ENCODE assay signal across 19 cellular contexts in the genomic region with DNA sequence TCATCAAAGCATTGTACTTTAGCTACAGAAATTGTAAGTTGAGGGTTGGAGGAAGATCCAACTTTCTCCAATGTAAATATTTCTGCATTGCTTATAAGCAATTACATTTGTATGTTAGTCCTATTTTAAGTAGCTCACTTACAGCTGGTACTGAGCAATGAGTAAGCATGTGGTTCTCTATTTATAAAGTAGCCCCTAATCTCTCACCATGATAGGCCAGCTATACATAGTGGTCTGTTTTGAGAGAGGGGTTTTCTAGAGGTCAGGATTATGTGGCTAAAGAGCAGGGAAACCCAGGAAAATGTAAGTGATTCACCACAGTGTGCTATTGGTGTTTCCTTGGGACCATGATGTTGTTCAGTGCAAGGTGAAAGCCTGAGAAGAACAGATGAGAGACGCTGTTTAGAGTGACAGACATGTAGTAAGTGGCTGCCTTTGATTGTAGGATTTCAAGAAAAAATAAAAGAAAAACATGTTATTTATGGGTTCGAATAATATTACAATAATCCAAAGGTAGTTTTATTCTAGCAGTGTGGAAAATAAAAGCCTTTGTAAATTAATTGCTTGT.
"Had no signal": no experiment of that assay in that cellular context is flagged by ENCODE, and none has a peak within 500 bp of the region (broad histone marks: within the 10 kb centered on the region; RNA-seq: fewer than 3 reads in every experiment).

No MANE protein-coding gene starts in this region.

- H3K27ac ChIP-seq: esophagus muscularis mucosa, right lobe of liver, stomach had no signal

- H3K9me3 ChIP-seq: esophagus muscularis mucosa, right lobe of liver, stomach had no signal

- H3K4me1 Mint-ChIP-seq: activated B cell treated with CpG ODN at 0.5 μM for 24 hours; activated CD4-positive, alpha-beta T cell treated with anti-CD3 and anti-CD28 coated beads, Interleukin-2, amount 10 ng/mL, durations not matched to agents 24 days and 14 days; stimulated activated effector memory CD8-positive, alpha-beta T cell treated with anti-CD3 and anti-CD28 coated beads, Interleukin-12 subunit alpha, Interleukin-12 subunit beta, amount 100 ng/mL, for 72 hours; T-cell had no signal

- H3K27me3 ChIP-seq: esophagus muscularis mucosa, right lobe of liver, stomach had no signal

- FAIRE-seq: endothelial cell of umbilical vein, keratinocyte had no signal

- H3K27ac Mint-ChIP-seq: activated B cell treated with CpG ODN at 0.5 μM for 24 hours; activated CD4-positive, alpha-beta T cell treated with anti-CD3 and anti-CD28 coated beads, Interleukin-2, amount 10 ng/mL, durations not matched to agents 24 days and 14 days; activated CD8-positive, alpha-beta T cell treated with anti-CD3 and anti-CD28 coated beads, Interleukin-2, amount 10 ng/mL, durations not matched to agents 7 days and 5 days; stimulated activated effector memory CD8-positive, alpha-beta T cell treated with anti-CD3 and anti-CD28 coated beads, Interleukin-12 subunit alpha, Interleukin-12 subunit beta, amount 100 ng/mL, for 72 hours; T-cell had no signal

- H3K4me3 Mint-ChIP-seq: activated B cell treated with CpG ODN at 0.5 μM for 24 hours; activated CD4-positive, alpha-beta T cell treated with anti-CD3 and anti-CD28 coated beads, Interleukin-2, amount 10 ng/mL, durations not matched to agents 24 days and 14 days; activated CD8-positive, alpha-beta T cell treated with anti-CD3 and anti-CD28 coated beads, Interleukin-2, amount 10 ng/mL, durations not matched to agents 7 days and 5 days; stimulated activated effector memory CD8-positive, alpha-beta T cell treated with anti-CD3 and anti-CD28 coated beads, Interleukin-12 subunit alpha, Interleukin-12 subunit beta, amount 100 ng/mL, for 72 hours; T-cell had no signal

- H3K36me3 ChIP-seq: esophagus muscularis mucosa, right lobe of liver, stomach had no signal

- H3K4me1 ChIP-seq: right lobe of liver had no signal

- H3K4me3 ChIP-seq: esophagus muscularis mucosa, right lobe of liver, stomach had no signal

- H3K9me3 Mint-ChIP-seq: activated B cell treated with CpG ODN at 0.5 μM for 24 hours had no signal

- H3K27me3 Mint-ChIP-seq: activated B cell treated with CpG ODN at 0.5 μM for 24 hours; activated CD4-positive, alpha-beta T cell treated with anti-CD3 and anti-CD28 coated beads, Interleukin-2, amount 10 ng/mL, durations not matched to agents 24 days and 14 days; T-cell had no signal

- H3K36me3 Mint-ChIP-seq: stimulated activated effector memory CD8-positive, alpha-beta T cell treated with anti-CD3 and anti-CD28 coated beads, Interleukin-12 subunit alpha, Interleukin-12 subunit beta, amount 100 ng/mL, for 72 hours; T-cell had no signal

- DNase-seq: activated B cell treated with CpG ODN at 0.5 μM for 24 hours; activated CD4-positive, alpha-beta T cell treated with anti-CD3 and anti-CD28 coated beads, Interleukin-2, amount 10 ng/mL, durations not matched to agents 24 days and 14 days; activated CD8-positive, alpha-beta T cell treated with anti-CD3 and anti-CD28 coated beads, Interleukin-2, amount 10 ng/mL, durations not matched to agents 7 days and 5 days; activated effector memory CD4-positive, alpha-beta T cell treated with Interleukin-2 at 50 U/mL for 16 hours; activated naive CD4-positive, alpha-beta T cell treated with anti-CD3 and anti-CD28 coated beads, Interleukin-2, amount 50 U/mL, for 16 hours; activated T-cell treated with anti-CD3 and anti-CD28 coated beads, Interleukin-2, amount 50 U/mL, for 48 hours; dermis blood vessel endothelial cell; effector memory CD4-positive, alpha-beta T cell; hypothalamus; midbrain; right lobe of liver; stimulated activated CD4-positive, alpha-beta T cell treated with anti-CD3 and anti-CD28 coated beads, Interleukin-4, amount 100 ng/mL, for 24 hours; stomach; T-cell; trophoblast cell had no signal
